Comparison of ENCODE assay signal across 1 cellular context in the genomic region with DNA sequence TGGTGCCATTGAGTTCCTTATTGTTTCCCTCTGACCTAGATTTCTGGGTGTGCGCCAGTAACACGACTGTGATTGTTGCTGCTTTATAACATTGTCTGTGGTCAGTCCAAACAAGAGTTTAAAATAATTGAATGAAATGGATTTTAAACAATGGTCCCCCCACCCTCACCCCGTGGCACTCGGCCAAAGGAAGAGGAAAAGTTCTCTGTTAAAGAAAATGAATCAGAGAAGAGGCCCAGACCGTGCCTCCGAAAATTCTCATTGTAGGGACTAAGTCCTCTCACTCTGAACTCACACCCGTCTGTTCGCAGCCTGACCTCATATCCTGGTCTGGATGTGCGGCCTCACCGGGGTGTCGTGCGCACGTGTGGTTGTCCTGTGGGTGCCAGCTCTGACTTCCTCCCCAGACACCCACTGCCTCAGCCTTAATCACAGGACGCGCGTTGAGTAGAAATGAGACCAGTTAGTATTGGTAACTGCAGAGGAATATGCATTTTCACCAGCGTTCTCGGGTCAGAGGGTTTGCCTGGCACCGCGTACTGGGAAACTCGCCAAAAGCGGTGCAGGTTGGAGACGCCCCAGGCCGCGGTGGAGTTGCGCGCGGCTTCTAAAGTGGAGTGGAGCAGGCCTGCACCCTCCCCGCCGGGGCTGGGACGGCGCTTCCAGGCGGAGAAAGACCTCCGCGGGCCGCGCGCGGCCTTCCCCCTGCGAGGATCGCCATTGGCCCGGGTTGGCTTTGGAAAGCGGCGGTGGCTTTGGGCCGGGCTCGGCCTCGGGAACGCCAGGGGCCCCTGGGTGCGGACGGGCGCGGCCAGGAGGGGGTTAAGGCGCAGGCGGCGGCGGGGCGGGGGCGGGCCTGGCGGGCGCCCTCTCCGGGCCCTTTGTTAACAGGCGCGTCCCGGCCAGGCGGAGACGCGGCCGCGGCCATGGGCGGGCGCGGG.
A peak's percentile ranks its signal among the peaks of the same experiment; 100 is the strongest.
TF ChIP-seq lines count a peak whose summit lies in the region.

Gene ABL1, plus strand, starts transcription at position 884 of the 941 bp plus-strand sequence. CDS start 193 bp downstream, outside the sequence.

TF ChIP-seq in HepG2, 621 proteins besides CTCF, POLR2A, EP300 and RAD21 (continued from another document and continues in another):
- TF ChIP-seq, protein P1, sequence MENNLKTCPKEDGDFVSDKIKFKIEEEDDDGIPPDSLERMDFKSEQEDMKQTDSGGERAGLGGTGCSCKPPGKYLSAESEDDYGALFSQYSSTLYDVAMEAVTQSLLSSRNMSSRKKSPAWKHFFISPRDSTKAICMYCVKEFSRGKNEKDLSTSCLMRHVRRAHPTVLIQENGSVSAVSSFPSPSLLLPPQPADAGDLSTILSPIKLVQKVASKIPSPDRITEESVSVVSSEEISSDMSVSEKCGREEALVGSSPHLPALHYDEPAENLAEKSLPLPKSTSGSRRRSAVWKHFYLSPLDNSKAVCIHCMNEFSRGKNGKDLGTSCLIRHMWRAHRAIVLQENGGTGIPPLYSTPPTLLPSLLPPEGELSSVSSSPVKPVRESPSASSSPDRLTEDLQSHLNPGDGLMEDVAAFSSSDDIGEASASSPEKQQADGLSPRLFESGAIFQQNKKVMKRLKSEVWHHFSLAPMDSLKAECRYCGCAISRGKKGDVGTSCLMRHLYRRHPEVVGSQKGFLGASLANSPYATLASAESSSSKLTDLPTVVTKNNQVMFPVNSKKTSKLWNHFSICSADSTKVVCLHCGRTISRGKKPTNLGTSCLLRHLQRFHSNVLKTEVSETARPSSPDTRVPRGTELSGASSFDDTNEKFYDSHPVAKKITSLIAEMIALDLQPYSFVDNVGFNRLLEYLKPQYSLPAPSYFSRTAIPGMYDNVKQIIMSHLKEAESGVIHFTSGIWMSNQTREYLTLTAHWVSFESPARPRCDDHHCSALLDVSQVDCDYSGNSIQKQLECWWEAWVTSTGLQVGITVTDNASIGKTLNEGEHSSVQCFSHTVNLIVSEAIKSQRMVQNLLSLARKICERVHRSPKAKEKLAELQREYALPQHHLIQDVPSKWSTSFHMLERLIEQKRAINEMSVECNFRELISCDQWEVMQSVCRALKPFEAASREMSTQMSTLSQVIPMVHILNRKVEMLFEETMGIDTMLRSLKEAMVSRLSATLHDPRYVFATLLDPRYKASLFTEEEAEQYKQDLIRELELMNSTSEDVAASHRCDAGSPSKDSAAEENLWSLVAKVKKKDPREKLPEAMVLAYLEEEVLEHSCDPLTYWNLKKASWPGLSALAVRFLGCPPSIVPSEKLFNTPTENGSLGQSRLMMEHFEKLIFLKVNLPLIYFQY (CRISPR knock-in tag; IDR thresholded peaks at IDR 0.05; ENCODE audit: borderline replicate concordance), result 0 out of 2 replicates have a peak, but pooled peaks have one; percentile 19
- TF ChIP-seq THAP7 (CRISPR knock-in tag; IDR thresholded peaks at IDR 0.05) (no peak), HIVEP1 (CRISPR knock-in tag; IDR thresholded peaks at IDR 0.05) (peak; percentile 53; the same call in 1 of the 2 replicates), ZNF512 (CRISPR knock-in tag; IDR thresholded peaks at IDR 0.05) (no peak), PRMT3 (CRISPR knock-in tag; IDR thresholded peaks at IDR 0.05; ENCODE audit: borderline replicate concordance, low read depth) (no peak), ZNF460 (CRISPR knock-in tag; IDR thresholded peaks at IDR 0.05; ENCODE audit: borderline replicate concordance) (no peak), ZNF564 (CRISPR knock-in tag; IDR thresholded peaks at IDR 0.05) (no peak), TMF1 (CRISPR knock-in tag; IDR thresholded peaks at IDR 0.05; ENCODE audit: low read depth) (0 out of 2 replicates have a peak, but pooled peaks have one; percentile 27), KDM2A (CRISPR knock-in tag; IDR thresholded peaks at IDR 0.05; ENCODE audit: borderline replicate concordance, low read depth) (no peak; the same call in 1 of the 2 replicates), E2F5 (CRISPR knock-in tag; conservative IDR thresholded peaks at IDR 0.05) (no peak; the same call in 1 of the 2 replicates), MYPOP (CRISPR knock-in tag; IDR thresholded peaks at IDR 0.05) (0 out of 2 replicates have a peak, but pooled peaks have one; percentile 62), MAX (IDR thresholded peaks at IDR 0.05) (peak; percentile 90), ZC3H4 (CRISPR knock-in tag; IDR thresholded peaks at IDR 0.05; ENCODE audit: borderline replicate concordance) (peak; percentile 67; the same call in 1 of the 2 replicates), PAXIP1 (CRISPR knock-in tag; conservative IDR thresholded peaks at IDR 0.05) (0 out of 2 replicates have a peak, but pooled peaks have one; percentile 24), ZNF562 (CRISPR knock-in tag; IDR thresholded peaks at IDR 0.05; ENCODE audit: borderline replicate concordance) (no peak), NFE2L2 (IDR thresholded peaks at IDR 0.05; ENCODE audit: low read length) (0 out of 2 replicates have a peak, but pooled peaks have one; percentile 2), ZNF7 (CRISPR knock-in tag; IDR thresholded peaks at IDR 0.05) (no peak), ZNF816 (CRISPR knock-in tag; IDR thresholded peaks at IDR 0.05; ENCODE audit: borderline replicate concordance) (no peak)
- TF ChIP-seq, protein P2, sequence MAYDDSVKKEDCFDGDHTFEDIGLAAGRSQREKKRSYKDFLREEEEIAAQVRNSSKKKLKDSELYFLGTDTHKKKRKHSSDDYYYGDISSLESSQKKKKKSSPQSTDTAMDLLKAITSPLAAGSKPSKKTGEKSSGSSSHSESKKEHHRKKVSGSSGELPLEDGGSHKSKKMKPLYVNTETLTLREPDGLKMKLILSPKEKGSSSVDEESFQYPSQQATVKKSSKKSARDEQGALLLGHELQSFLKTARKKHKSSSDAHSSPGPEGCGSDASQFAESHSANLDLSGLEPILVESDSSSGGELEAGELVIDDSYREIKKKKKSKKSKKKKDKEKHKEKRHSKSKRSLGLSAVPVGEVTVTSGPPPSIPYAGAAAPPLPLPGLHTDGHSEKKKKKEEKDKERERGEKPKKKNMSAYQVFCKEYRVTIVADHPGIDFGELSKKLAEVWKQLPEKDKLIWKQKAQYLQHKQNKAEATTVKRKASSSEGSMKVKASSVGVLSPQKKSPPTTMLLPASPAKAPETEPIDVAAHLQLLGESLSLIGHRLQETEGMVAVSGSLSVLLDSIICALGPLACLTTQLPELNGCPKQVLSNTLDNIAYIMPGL (CRISPR knock-in tag; IDR thresholded peaks at IDR 0.05; ENCODE audit: borderline replicate concordance in 1 of 2, low read depth in 1 of 2), result peak; percentile 41 to 49; a peak in 2 of 4 replicates
- TF ChIP-seq, protein P3, sequence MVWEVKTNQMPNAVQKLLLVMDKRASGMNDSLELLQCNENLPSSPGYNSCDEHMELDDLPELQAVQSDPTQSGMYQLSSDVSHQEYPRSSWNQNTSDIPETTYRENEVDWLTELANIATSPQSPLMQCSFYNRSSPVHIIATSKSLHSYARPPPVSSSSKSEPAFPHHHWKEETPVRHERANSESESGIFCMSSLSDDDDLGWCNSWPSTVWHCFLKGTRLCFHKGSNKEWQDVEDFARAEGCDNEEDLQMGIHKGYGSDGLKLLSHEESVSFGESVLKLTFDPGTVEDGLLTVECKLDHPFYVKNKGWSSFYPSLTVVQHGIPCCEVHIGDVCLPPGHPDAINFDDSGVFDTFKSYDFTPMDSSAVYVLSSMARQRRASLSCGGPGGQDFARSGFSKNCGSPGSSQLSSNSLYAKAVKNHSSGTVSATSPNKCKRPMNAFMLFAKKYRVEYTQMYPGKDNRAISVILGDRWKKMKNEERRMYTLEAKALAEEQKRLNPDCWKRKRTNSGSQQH (CRISPR knock-in tag; IDR thresholded peaks at IDR 0.05; ENCODE audit: low read depth), result no peak
- TF ChIP-seq, protein P4, sequence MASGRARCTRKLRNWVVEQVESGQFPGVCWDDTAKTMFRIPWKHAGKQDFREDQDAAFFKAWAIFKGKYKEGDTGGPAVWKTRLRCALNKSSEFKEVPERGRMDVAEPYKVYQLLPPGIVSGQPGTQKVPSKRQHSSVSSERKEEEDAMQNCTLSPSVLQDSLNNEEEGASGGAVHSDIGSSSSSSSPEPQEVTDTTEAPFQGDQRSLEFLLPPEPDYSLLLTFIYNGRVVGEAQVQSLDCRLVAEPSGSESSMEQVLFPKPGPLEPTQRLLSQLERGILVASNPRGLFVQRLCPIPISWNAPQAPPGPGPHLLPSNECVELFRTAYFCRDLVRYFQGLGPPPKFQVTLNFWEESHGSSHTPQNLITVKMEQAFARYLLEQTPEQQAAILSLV (CRISPR knock-in tag; IDR thresholded peaks at IDR 0.05; ENCODE audit: borderline replicate concordance), result peak; percentile 88; the same call in 1 of the 2 replicates
